15 cellular contexts compared by ENCODE assay signal in the genomic region with DNA sequence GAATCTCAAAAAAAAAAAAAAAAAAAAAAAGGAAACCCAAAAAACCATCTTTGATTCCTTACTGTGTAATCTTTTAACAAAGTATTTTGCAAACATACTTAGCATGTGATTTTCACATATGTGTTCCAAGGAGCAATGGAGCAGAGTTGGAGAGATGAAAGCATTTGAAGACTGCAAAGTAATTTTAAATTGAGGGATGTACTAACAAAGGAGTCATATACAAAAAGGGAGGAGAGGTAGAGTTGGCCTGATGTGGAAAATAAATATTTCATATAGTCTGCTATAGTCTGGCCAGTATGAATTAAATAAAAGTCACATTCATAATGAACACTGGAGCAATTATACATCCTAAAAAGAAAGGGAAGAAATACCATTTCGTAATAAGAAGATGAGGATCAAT.
A peak's percentile ranks its signal among the peaks of the same experiment; 100 is the strongest.
DNase-seq lines count a peak whose midpoint lies in the region; ATAC-seq and TF ChIP-seq lines count a peak whose summit lies in the region.
"Had no signal": no experiment of that assay in that cellular context is flagged by ENCODE, and none has a peak within 500 bp of the region (broad histone marks: within the 10 kb centered on the region; RNA-seq: fewer than 3 reads in every experiment).

No MANE protein-coding gene starts in this region.

- peak overlapping the region; percentile 3 for H3K9ac ChIP-seq in fibroblast of lung (ENCODE audit: insufficient read depth, low read length)

- peaks cover 45% of the 10 kb centered on the region for H3K79me2 ChIP-seq in fibroblast of lung (ENCODE audit: control insufficient read depth, insufficient read depth, low read length)

- H3K36me3 ChIP-seq in fibroblast of lung (ENCODE audit: control insufficient read depth, insufficient read depth, low read length) (no peaks in the 10 kb centered on the region), gastrocnemius medialis (no peaks in the 10 kb centered on the region)

- H3K9me3 ChIP-seq in fibroblast of lung (ENCODE audit: control insufficient read depth, insufficient read depth, low read depth, low read length) (no peaks in the 10 kb centered on the region), gastrocnemius medialis (no peaks in the 10 kb centered on the region)
- H3K9me3 ChIP-seq: A549, Caco-2 had no signal

- TF ChIP-seq POLR2A in gastrocnemius medialis (IDR thresholded peaks at IDR 0.05) (no peak), erythroblast (IDR thresholded peaks at IDR 0.05; ENCODE audit: low read length) (no peak)

- H3K4me3 ChIP-seq in coronary artery (no peak overlapping the region), fibroblast of lung (replicated peaks in 1 of 4; ENCODE audit: control extremely low read depth in 1 of 4, insufficient read depth in 1 of 4, low read depth in 3 of 4, low read length in 4 of 4) (peak overlapping the region; percentile 25 to 59 (median 34)), gastrocnemius medialis (no peak overlapping the region)
- H3K4me3 ChIP-seq: A549, GM23338 had no signal

- peaks cover 35% of the 10 kb centered on the region for H3K4me1 ChIP-seq in fibroblast of lung (ENCODE audit: control insufficient read depth, extremely low read depth, insufficient read depth, low read length)
- H3K4me1 ChIP-seq in gastrocnemius medialis = peaks cover 0 to 9% of the 10 kb centered on the region in 2 donors
- H3K4me1 ChIP-seq: A549, Caco-2 had no signal

- no peaks in the 10 kb centered on the region for H4K20me1 ChIP-seq in fibroblast of lung (ENCODE audit: control insufficient read depth, extremely low read depth, insufficient read depth, low read length)

- ATAC-seq in gastrocnemius medialis = no peak
- ATAC-seq in HG02798 (IDR thresholded peaks at IDR 0.05; ENCODE audit: poor library complexity, unreplicated experiment) = no peak
- ATAC-seq: A549, GM23338 had no signal

- DNase-seq in coronary artery (ENCODE audit: low spot score) = no peak
- no peak for DNase-seq in fibroblast of lung (ENCODE audit: low read depth in 2 of 2)
- DNase-seq in gastrocnemius medialis = no peak
- no peak for DNase-seq in erythroblast (lab: John Stamatoyannopoulos, UW)
- no peak for DNase-seq in NCI-H2196 treated with DMSO at 0.1 percent for 48 hours (lab: John Stamatoyannopoulos, UW; ENCODE audit: unreplicated experiment)
- DNase-seq: AML-193; Caco-2; CD4-positive, alpha-beta T cell; GDM1; HCEC 1CT; IMR-90 had no signal

- no peak overlapping the region for H2AFZ ChIP-seq in fibroblast of lung (ENCODE audit: low read length)
- H2AFZ ChIP-seq: GM23338 had no signal

- H3K27me3 ChIP-seq in fibroblast of lung (ENCODE audit: control insufficient read depth, insufficient read depth, low read length) = no peaks in the 10 kb centered on the region
- H3K27me3 ChIP-seq in gastrocnemius medialis = no peaks in the 10 kb centered on the region

- TF ChIP-seq CTCF in coronary artery (IDR thresholded peaks at IDR 0.05) = no peak
- TF ChIP-seq CTCF in fibroblast of lung (conservative IDR thresholded peaks at IDR 0.05 in 1 of 2, IDR thresholded peaks at IDR 0.05 in 1 of 2; ENCODE audit: low read depth in 1 of 2, low read length in 2 of 2) = no peak
- no peak for TF ChIP-seq CTCF in gastrocnemius medialis (IDR thresholded peaks at IDR 0.05 in 4 of 5, conservative IDR thresholded peaks at IDR 0.05 in 1 of 5)

- intact Hi-C loops in gastrocnemius medialis (cut with DNase I; ENCODE audit: low total_unique reads) = loop anchor here (10.0 kb wide), 1 partner anchor 261 kb away; a partner anchor contains a TSS

- peak overlapping the region; percentile 60 for H3K4me2 ChIP-seq in fibroblast of lung (ENCODE audit: extremely low read depth, insufficient read depth, low read length)
- H3K4me2 ChIP-seq: A549, GM23338 had no signal

- in situ Hi-C loops in gastrocnemius medialis (cut with MboI; ENCODE audit: low sequenced_read_pairs in 4 of 4) = no loop called here

- peak overlapping the region; percentile 60 to 77 for H3K27ac ChIP-seq in coronary artery
- peak overlapping the region; percentile 81 for H3K27ac ChIP-seq in fibroblast of lung (ENCODE audit: insufficient read depth, low read length)
- peak overlapping the region in 3 of 4 donors; percentile 2 to 35 (median 15) for H3K27ac ChIP-seq in gastrocnemius medialis
- H3K27ac ChIP-seq: A549, C4-2B had no signal

Comparison
In these comparisons a context has a peak if more than half of its experiments do, and no peak if none do; other contexts are left out.
1. H3K27ac ChIP-seq: peak in every context shown above with its lines; median percentile 81 in fibroblast of lung; 68 in coronary artery; 15 in gastrocnemius medialis.
2. H3K4me3 ChIP-seq: peak in fibroblast of lung (4 of 4); none in coronary artery (single experiment) and gastrocnemius medialis (0 of 4).